In the genomic region with DNA sequence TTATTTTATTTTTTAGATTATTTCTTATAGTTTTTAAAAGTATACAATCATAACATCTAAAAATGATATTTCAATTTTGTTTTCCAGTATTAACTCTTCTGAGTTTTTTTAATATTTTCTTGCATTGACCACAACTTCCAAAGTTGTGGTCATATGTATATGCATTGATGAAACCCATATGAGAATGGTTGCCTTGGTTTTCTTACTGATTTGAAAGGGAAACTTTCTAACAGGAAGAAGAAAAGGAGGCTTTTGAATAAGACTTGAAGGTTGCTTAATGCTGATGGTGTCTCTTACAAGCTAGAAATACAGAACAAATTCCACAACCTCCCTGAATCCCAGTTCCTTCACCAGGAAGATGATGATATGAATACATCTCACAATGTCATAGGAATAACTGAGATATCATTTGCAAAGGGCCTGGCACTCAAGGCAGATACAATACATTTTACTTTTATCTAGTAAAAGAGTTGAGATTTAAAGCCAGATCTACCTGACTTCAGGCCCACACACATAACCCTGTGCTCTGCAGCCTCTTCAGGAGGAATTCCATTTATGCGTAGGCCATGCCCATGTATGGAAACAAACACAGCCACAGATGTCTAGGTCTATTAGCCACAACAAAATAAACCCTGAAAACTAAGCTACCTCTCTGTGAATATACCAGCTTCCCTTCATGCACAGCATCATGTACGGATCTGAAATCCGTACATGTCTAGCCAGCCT, we compare ENCODE assay signal across 15 cellular contexts.
DNase-seq lines count a peak whose midpoint lies in the region; ATAC-seq lines count a peak whose summit lies in the region.
"Had no signal": no experiment of that assay in that cellular context is flagged by ENCODE, and none has a peak within 500 bp of the region (broad histone marks: within the 10 kb centered on the region; RNA-seq: fewer than 3 reads in every experiment).

No MANE protein-coding gene starts in this region.

- H3K4me3 ChIP-seq in neuronal stem cell (ENCODE audit: low read length in 2 of 2), result no peak overlapping the region
- H3K4me3 ChIP-seq: A549, vagina had no signal

- peaks cover 55% of the 10 kb centered on the region for H3K4me1 Mint-ChIP-seq in activated CD4-positive, alpha-beta T cell treated with anti-CD3 and anti-CD28 coated beads, Interleukin-2, amount 10 ng/mL, durations not matched to agents 24 days and 14 days
- H3K4me1 Mint-ChIP-seq in activated T-helper 2 cell treated with anti-CD3 and anti-CD28 coated beads, Interferon-gamma antibody, Interleukin-2, Interleukin-4, amounts not matched to agents 10 μg/mL and 5 μg/mL and 100 μg/mL, durations not matched to agents 14 hours and 24 hours and 36 hours (ENCODE audit: low read depth), result peaks cover 52% of the 10 kb centered on the region

- no peaks in the 10 kb centered on the region for H3K36me3 ChIP-seq in neuronal stem cell (replicated peaks in 1 of 2; ENCODE audit: control insufficient read depth in 2 of 2, insufficient read depth in 2 of 2, low read length in 2 of 2)
- H3K36me3 ChIP-seq: vagina had no signal

- H3K9me3 Mint-ChIP-seq in activated CD4-positive, alpha-beta T cell treated with anti-CD3 and anti-CD28 coated beads, Interleukin-2, amount 10 ng/mL, durations not matched to agents 24 days and 14 days, result peaks cover 18% of the 10 kb centered on the region
- peaks cover 4% of the 10 kb centered on the region for H3K9me3 Mint-ChIP-seq in activated T-helper 2 cell treated with anti-CD3 and anti-CD28 coated beads, Interferon-gamma antibody, Interleukin-2, Interleukin-4, amounts not matched to agents 10 μg/mL and 5 μg/mL and 100 μg/mL, durations not matched to agents 14 hours and 24 hours and 36 hours
- H3K9me3 Mint-ChIP-seq: brain, endodermal cell had no signal

- H3K23ac ChIP-seq in neuronal stem cell (ENCODE audit: low read depth, low read length, poor library complexity), result no peak overlapping the region

- H3K27me3 ChIP-seq in neuronal stem cell (ENCODE audit: control insufficient read depth in 3 of 3, insufficient read depth in 3 of 3, low read depth in 1 of 3, low read length in 3 of 3), result no peaks in the 10 kb centered on the region
- H3K27me3 ChIP-seq: vagina had no signal

- ATAC-seq in HG03354 (IDR thresholded peaks at IDR 0.05; ENCODE audit: poor library complexity, severe bottlenecking, unreplicated experiment) (peak; percentile 33), GM19463 (IDR thresholded peaks at IDR 0.05; ENCODE audit: unreplicated experiment) (no peak)
- ATAC-seq: A549; activated CD8-positive, alpha-beta memory T cell treated with anti-CD3 and anti-CD28 coated beads, Interleukin-2, amount 10 ng/mL, durations not matched to agents 7 days and 5 days had no signal

- peak overlapping the region; percentile 75 for H3K27ac Mint-ChIP-seq in activated CD4-positive, alpha-beta T cell treated with anti-CD3 and anti-CD28 coated beads, Interleukin-2, amount 10 ng/mL, durations not matched to agents 24 days and 14 days
- H3K27ac Mint-ChIP-seq in activated T-helper 2 cell treated with anti-CD3 and anti-CD28 coated beads, Interferon-gamma antibody, Interleukin-2, Interleukin-4, amounts not matched to agents 10 μg/mL and 5 μg/mL and 100 μg/mL, durations not matched to agents 14 hours and 24 hours and 36 hours, result peak overlapping the region; percentile 56
- H3K27ac Mint-ChIP-seq: brain, endodermal cell had no signal

- H3K27me3 Mint-ChIP-seq in activated CD4-positive, alpha-beta T cell treated with anti-CD3 and anti-CD28 coated beads, Interleukin-2, amount 10 ng/mL, durations not matched to agents 24 days and 14 days, result no peaks in the 10 kb centered on the region
- H3K27me3 Mint-ChIP-seq in activated T-helper 2 cell treated with anti-CD3 and anti-CD28 coated beads, Interferon-gamma antibody, Interleukin-2, Interleukin-4, amounts not matched to agents 10 μg/mL and 5 μg/mL and 100 μg/mL, durations not matched to agents 14 hours and 24 hours and 36 hours (ENCODE audit: low read depth), result no peaks in the 10 kb centered on the region
- H3K27me3 Mint-ChIP-seq: activated CD8-positive, alpha-beta memory T cell treated with anti-CD3 and anti-CD28 coated beads, Interleukin-2, amount 10 ng/mL, durations not matched to agents 7 days and 5 days; brain had no signal

- no CpG with 5 or more reads among the region's 3 CpGs for WGBS in neuronal stem cell (ENCODE audit: extremely low coverage in 2 of 2, insufficient read length in 2 of 2, insufficient replicate concordance in 1 of 2), 2 donors

- no peak overlapping the region for H2BK5ac ChIP-seq in neuronal stem cell (ENCODE audit: low read length)

- H3K4me2 ChIP-seq in neuronal stem cell (ENCODE audit: insufficient read depth, low read length, poor library complexity, severe bottlenecking), result no peak overlapping the region
- H3K4me2 ChIP-seq: A549 had no signal

- peak; percentile 56 for DNase-seq in activated CD4-positive, alpha-beta T cell treated with anti-CD3 and anti-CD28 coated beads, Interleukin-2, amount 10 ng/mL, durations not matched to agents 24 days and 14 days
- DNase-seq in activated CD4-positive, alpha-beta T cell treated with anti-CD3 and anti-CD28 coated beads, Interleukin-2, amount 50 U/mL, for 1 hour, result no peak
- DNase-seq in activated T-helper 2 cell treated with anti-CD3 and anti-CD28 coated beads, Interferon-gamma antibody, Interleukin-2, Interleukin-4, amounts not matched to agents 10 μg/mL and 5 μg/mL and 100 μg/mL, durations not matched to agents 14 hours and 24 hours and 36 hours (ENCODE audit: low spot score), result no peak
- no peak for DNase-seq in neuronal stem cell (ENCODE audit: low spot score)
- DNase-seq in NCI-H1436 (lab: John Stamatoyannopoulos, UW), result no peak
- DNase-seq in DMS79 treated with DMSO at 0.1 percent for 48 hours (lab: John Stamatoyannopoulos, UW), result no peak
- DNase-seq: activated CD8-positive, alpha-beta memory T cell treated with anti-CD3 and anti-CD28 coated beads, Interleukin-2, amount 10 ng/mL, durations not matched to agents 7 days and 5 days; endodermal cell; stimulated activated CD4-positive, alpha-beta T cell treated with anti-CD3 and anti-CD28 coated beads, Interleukin-15, amount 100 ng/mL, for 24 hours; stimulated activated CD8-positive, alpha-beta memory T cell treated with anti-CD3 and anti-CD28 coated beads, Interleukin-4, amount 100 ng/mL, for 48 hours had no signal

- H4K91ac ChIP-seq in neuronal stem cell (ENCODE audit: low read depth, low read length, poor library complexity), result no peak overlapping the region

- H2BK12ac ChIP-seq in neuronal stem cell (ENCODE audit: low read length), result no peak overlapping the region

- no peaks in the 10 kb centered on the region for H3K79me1 ChIP-seq in neuronal stem cell (ENCODE audit: low read depth, low read length)

- no peak overlapping the region for H4K8ac ChIP-seq in neuronal stem cell (ENCODE audit: low read depth, low read length)

- H3K36me3 Mint-ChIP-seq in activated CD4-positive, alpha-beta T cell treated with anti-CD3 and anti-CD28 coated beads, Interleukin-2, amount 10 ng/mL, durations not matched to agents 24 days and 14 days (ENCODE audit: low read depth), result peaks cover 11% of the 10 kb centered on the region
- H3K36me3 Mint-ChIP-seq in activated T-helper 2 cell treated with anti-CD3 and anti-CD28 coated beads, Interferon-gamma antibody, Interleukin-2, Interleukin-4, amounts not matched to agents 10 μg/mL and 5 μg/mL and 100 μg/mL, durations not matched to agents 14 hours and 24 hours and 36 hours (ENCODE audit: low read depth), result peaks cover 16% of the 10 kb centered on the region
- H3K36me3 Mint-ChIP-seq: brain had no signal

- intact Hi-C loops in activated CD4-positive, alpha-beta T cell treated with anti-CD3 and anti-CD28 coated beads, Interleukin-2, amount 10 ng/mL, durations not matched to agents 24 days and 14 days (cut with micrococcal nuclease), result loop anchor here (2.0 kb wide), 1 partner anchor 33 kb away; no protein-coding TSS in a partner anchor
- intact Hi-C loops in activated T-helper 2 cell treated with anti-CD3 and anti-CD28 coated beads, Interferon-gamma antibody, Interleukin-2, Interleukin-4, amounts not matched to agents 10 μg/mL and 5 μg/mL and 100 μg/mL, durations not matched to agents 14 hours and 24 hours and 36 hours (cut with micrococcal nuclease), result no loop called here

- no peak overlapping the region for H3K18ac ChIP-seq in neuronal stem cell (ENCODE audit: low read length)

- no peak overlapping the region for H3K4ac ChIP-seq in neuronal stem cell (ENCODE audit: low read length)

- peaks cover 10 to 22% of the 10 kb centered on the region in 2 donors for H3K4me1 ChIP-seq in neuronal stem cell (ENCODE audit: control insufficient read depth in 2 of 2, insufficient read depth in 1 of 2, low read depth in 1 of 2, low read length in 2 of 2)

- no peak overlapping the region for H2BK15ac ChIP-seq in neuronal stem cell (ENCODE audit: low read length)

- H3K9ac ChIP-seq in neuronal stem cell (ENCODE audit: low read depth, low read length, poor library complexity), result no peak overlapping the region

- H2AFZ ChIP-seq in neuronal stem cell (ENCODE audit: low read length), result peak overlapping the region; percentile 65

- H2AK5ac ChIP-seq in neuronal stem cell (ENCODE audit: low read depth, low read length), result no peak overlapping the region

- H3K27ac ChIP-seq in neuronal stem cell (replicated peaks; ENCODE audit: low read length), result no peak overlapping the region
- H3K27ac ChIP-seq: A549, vagina had no signal

- H3K9me3 ChIP-seq in neuronal stem cell (replicated peaks in 1 of 2; ENCODE audit: control insufficient read depth in 2 of 2, insufficient read depth in 1 of 2, low read depth in 1 of 2, low read length in 2 of 2), result no peaks in the 10 kb centered on the region
- H3K9me3 ChIP-seq: A549, vagina had no signal

- no peak overlapping the region for H2BK120ac ChIP-seq in neuronal stem cell (ENCODE audit: low read depth, low read length)

- H3K4me3 Mint-ChIP-seq in activated CD4-positive, alpha-beta T cell treated with anti-CD3 and anti-CD28 coated beads, Interleukin-2, amount 10 ng/mL, durations not matched to agents 24 days and 14 days, result no peak overlapping the region
- H3K4me3 Mint-ChIP-seq in activated T-helper 2 cell treated with anti-CD3 and anti-CD28 coated beads, Interferon-gamma antibody, Interleukin-2, Interleukin-4, amounts not matched to agents 10 μg/mL and 5 μg/mL and 100 μg/mL, durations not matched to agents 14 hours and 24 hours and 36 hours (ENCODE audit: low read depth), result no peak overlapping the region
- H3K4me3 Mint-ChIP-seq: activated CD8-positive, alpha-beta memory T cell treated with anti-CD3 and anti-CD28 coated beads, Interleukin-2, amount 10 ng/mL, durations not matched to agents 7 days and 5 days; brain; endodermal cell had no signal

- no peak overlapping the region for H3K14ac ChIP-seq in neuronal stem cell (ENCODE audit: low read length)
